Comparison of ENCODE assay signal across 8 cellular contexts in genomic region chr18:80247403-80247916, GRCh38. TPM values are rescaled to one million over a fixed set of nuclear protein-coding genes. Genes with fewer than 3 reads are reported as not detected.
DNase-seq lines count a peak whose midpoint lies in the region; ATAC-seq, FAIRE-seq and TF ChIP-seq lines count a peak whose summit lies in the region.

A gene with protein sequence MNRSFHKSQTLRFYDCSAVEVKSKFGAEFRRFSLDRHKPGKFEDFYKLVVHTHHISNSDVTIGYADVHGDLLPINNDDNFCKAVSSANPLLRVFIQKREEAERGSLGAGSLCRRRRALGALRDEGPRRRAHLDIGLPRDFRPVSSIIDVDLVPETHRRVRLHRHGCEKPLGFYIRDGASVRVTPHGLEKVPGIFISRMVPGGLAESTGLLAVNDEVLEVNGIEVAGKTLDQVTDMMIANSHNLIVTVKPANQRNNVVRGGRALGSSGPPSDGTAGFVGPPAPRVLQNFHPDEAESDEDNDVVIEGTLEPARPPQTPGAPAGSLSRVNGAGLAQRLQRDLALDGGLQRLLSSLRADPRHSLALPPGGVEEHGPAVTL (minus strand): TSS chr18:80247514. CDS start chr18:80247348, 166 bp downstream.

- peak within 1 kb of the TSS in 1 of 2 donors; percentile 40 for H3K9ac ChIP-seq in kidney (ENCODE audit: low read length in 2 of 2)

- TF ChIP-seq CTCF in WI38 (IDR thresholded peaks at IDR 0.05; ENCODE audit: low read depth, low read length): no peak
- peak; percentile 26 for TF ChIP-seq CTCF in kidney (IDR thresholded peaks at IDR 0.05; ENCODE audit: borderline replicate concordance, extremely low read depth, insufficient read depth)

- ATAC-seq in HG02642 (IDR thresholded peaks at IDR 0.05; ENCODE audit: poor library complexity, unreplicated experiment): peak; percentile 78
- ATAC-seq in central memory CD8-positive, alpha-beta T cell (replicated peaks; ENCODE audit: extremely low read depth, poor library complexity, severe bottlenecking): peak; percentile 71
- ATAC-seq in GM18858 (IDR thresholded peaks at IDR 0.05; ENCODE audit: unreplicated experiment): no peak

- peak; percentile 97 for DNase-seq in GM03348 (ENCODE audit: low spot score)
- peak; percentile 55 to 67 for DNase-seq in NCI-H2081 (lab: John Stamatoyannopoulos, UW)
- no peak for DNase-seq in central memory CD8-positive, alpha-beta T cell (ENCODE audit: low spot score in 2 of 2)
- peak; percentile 96 for DNase-seq in kidney
- peak; percentile 21 to 55 (median 38) for DNase-seq in stimulated activated CD4-positive, alpha-beta T cell treated with anti-CD3 and anti-CD28 coated beads, Interleukin-12 subunit alpha, Interleukin-12 subunit beta, amount 100 ng/mL, for 48 hours (ENCODE audit: low read depth in 2 of 3, low spot score in 1 of 3)

- peaks cover 2% of the 10 kb centered on the region for H3K36me3 Mint-ChIP-seq in central memory CD8-positive, alpha-beta T cell (ENCODE audit: insufficient read depth)

- peak within 1 kb of the TSS; percentile 65 for H3K4me3 Mint-ChIP-seq in central memory CD8-positive, alpha-beta T cell

- H3K27ac ChIP-seq in kidney (ENCODE audit: low read depth in 2 of 2, low read length in 2 of 2): no peak within 1 kb of the TSS

- no peak for FAIRE-seq in kidney (lab: Jason Lieb, UNC)

- H3K4me1 Mint-ChIP-seq in central memory CD8-positive, alpha-beta T cell: no peaks in the 10 kb centered on the region

- H3K27ac Mint-ChIP-seq in central memory CD8-positive, alpha-beta T cell (ENCODE audit: low read depth): no peak within 1 kb of the TSS

- intact Hi-C loops in kidney (cut with DNase I): no loop called here

- peak within 1 kb of the TSS; percentile 65 for H3K4me3 ChIP-seq in WI38 (ENCODE audit: low read depth, low read length)
- H3K4me3 ChIP-seq in kidney (ENCODE audit: low read length in 2 of 2): peak within 1 kb of the TSS; percentile 54 to 68

- H3K27me3 Mint-ChIP-seq in central memory CD8-positive, alpha-beta T cell: peaks cover 32% of the 10 kb centered on the region

- H3K4me1 ChIP-seq in kidney (ENCODE audit: control insufficient read depth in 1 of 2, insufficient read depth in 1 of 2, low read depth in 1 of 2, low read length in 2 of 2): no peaks in the 10 kb centered on the region

- H3K9me3 Mint-ChIP-seq in central memory CD8-positive, alpha-beta T cell: no peaks in the 10 kb centered on the region

- H3K9me3 ChIP-seq in kidney (ENCODE audit: control insufficient read depth in 1 of 2, low read length in 2 of 2): no peaks in the 10 kb centered on the region

- H3K36me3 ChIP-seq in kidney (ENCODE audit: control insufficient read depth in 1 of 2, insufficient read depth in 2 of 2, low read length in 2 of 2): no peaks in the 10 kb centered on the region

RNA-seq across cellular contexts. Expression of the gene that starts here (rescaled TPM):
- total RNA-seq in kidney: 1.9 TPM
- 10.7 TPM for polyA plus RNA-seq in kidney (ENCODE audit: insufficient read depth, low read depth, low replicate concordance)

Comparison
In these comparisons a context has a peak if more than half of its experiments do, and no peak if none do; other contexts are left out.
1. DNase-seq: peak in GM03348 (single experiment), NCI-H2081 (2 of 2), kidney (single experiment) and stimulated activated CD4-positive, alpha-beta T cell treated with anti-CD3 and anti-CD28 coated beads, Interleukin-12 subunit alpha, Interleukin-12 subunit beta, amount 100 ng/mL, for 48 hours (3 of 3); none in central memory CD8-positive, alpha-beta T cell (0 of 2).